8 cellular contexts compared by ENCODE assay signal in genomic region chr2:231364961-231365810, GRCh38. TPM values are rescaled to one million over a fixed set of nuclear protein-coding genes. Genes with fewer than 3 reads are reported as not detected.
DNase-seq lines count a peak whose midpoint lies in the region; ATAC-seq, FAIRE-seq and TF ChIP-seq lines count a peak whose summit lies in the region.

No MANE protein-coding gene starts in this region.

- H3K9ac ChIP-seq in fibroblast of lung (ENCODE audit: insufficient read depth, low read length) = no peak overlapping the region

- H3K4me3 ChIP-seq in fibroblast of lung (replicated peaks in 1 of 4; ENCODE audit: control extremely low read depth in 1 of 4, insufficient read depth in 1 of 4, low read depth in 3 of 4, low read length in 4 of 4) (no peak overlapping the region), pancreas (no peak overlapping the region)

- 85% methylated on average over 22 of the region's 22 CpGs for WGBS in pancreas, 2 donors

- H3K9me3 ChIP-seq in fibroblast of lung (ENCODE audit: control insufficient read depth, insufficient read depth, low read depth, low read length) (no peaks in the 10 kb centered on the region), pancreas (no peaks in the 10 kb centered on the region)

- POLR2A ChIA-PET in RWPE1 (lab: Yijun Ruan, JAX; ENCODE audit: low non-redundant PET) = no interaction called here
- POLR2A ChIA-PET in activated CD8-positive, alpha-beta T cell treated with anti-CD3 and anti-CD28 coated beads, Interleukin-2, amount 10 ng/mL, durations not matched to agents 7 days and 5 days (lab: Charles Lee) = no interaction called here

- intact Hi-C loops in pancreas (cut with DNase I) = no loop called here

- no peaks in the 10 kb centered on the region for H4K20me1 ChIP-seq in fibroblast of lung (ENCODE audit: control insufficient read depth, extremely low read depth, insufficient read depth, low read length)

- no peak overlapping the region for H2AFZ ChIP-seq in fibroblast of lung (ENCODE audit: low read length)

- no peaks in the 10 kb centered on the region for H3K27me3 ChIP-seq in fibroblast of lung (ENCODE audit: control insufficient read depth, insufficient read depth, low read length)
- H3K27me3 ChIP-seq in pancreas = no peaks in the 10 kb centered on the region

- H3K4me1 ChIP-seq in fibroblast of lung (ENCODE audit: control insufficient read depth, extremely low read depth, insufficient read depth, low read length) (no peaks in the 10 kb centered on the region), pancreas (no peaks in the 10 kb centered on the region)

- H3K27ac Mint-ChIP-seq in activated CD8-positive, alpha-beta T cell treated with anti-CD3 and anti-CD28 coated beads, Interleukin-2, amount 10 ng/mL, durations not matched to agents 7 days and 5 days = no peak overlapping the region

- peak in 3 of 4 donors; percentile 17 to 24 (median 18) for ATAC-seq in pancreas
- ATAC-seq in activated CD8-positive, alpha-beta T cell treated with anti-CD3 and anti-CD28 coated beads, Interleukin-2, amount 10 ng/mL, durations not matched to agents 7 days and 5 days = no peak
- ATAC-seq in HG02798 (IDR thresholded peaks at IDR 0.05; ENCODE audit: poor library complexity, unreplicated experiment) = no peak
- no peak for ATAC-seq in HG03095 (IDR thresholded peaks at IDR 0.05; ENCODE audit: unreplicated experiment)

- FAIRE-seq in pancreas (lab: Jason Lieb, UNC) = no peak

- no peaks in the 10 kb centered on the region for H3K36me3 Mint-ChIP-seq in activated CD8-positive, alpha-beta T cell treated with anti-CD3 and anti-CD28 coated beads, Interleukin-2, amount 10 ng/mL, durations not matched to agents 7 days and 5 days (ENCODE audit: low read depth)

- H3K4me1 Mint-ChIP-seq in activated CD8-positive, alpha-beta T cell treated with anti-CD3 and anti-CD28 coated beads, Interleukin-2, amount 10 ng/mL, durations not matched to agents 7 days and 5 days (ENCODE audit: low read depth) = peaks cover 23% of the 10 kb centered on the region

- CTCF ChIA-PET in RWPE1 (lab: Yijun Ruan, JAX) = interaction anchor here (0.6 kb wide), 1 partner anchor 52 kb away, joined by 6 read pairs; no protein-coding TSS in a partner anchor
- CTCF ChIA-PET in activated CD8-positive, alpha-beta T cell treated with anti-CD3 and anti-CD28 coated beads, Interleukin-2, amount 10 ng/mL, durations not matched to agents 7 days and 5 days (lab: Charles Lee) = no interaction called here

- no peak overlapping the region for H3K4me3 Mint-ChIP-seq in activated CD8-positive, alpha-beta T cell treated with anti-CD3 and anti-CD28 coated beads, Interleukin-2, amount 10 ng/mL, durations not matched to agents 7 days and 5 days

- H3K36me3 ChIP-seq in fibroblast of lung (ENCODE audit: control insufficient read depth, insufficient read depth, low read length) (peaks cover 4% of the 10 kb centered on the region), pancreas (no peaks in the 10 kb centered on the region)

- H3K27ac ChIP-seq in RWPE1 (peak overlapping the region; percentile 37), fibroblast of lung (ENCODE audit: insufficient read depth, low read length) (no peak overlapping the region), pancreas (no peak overlapping the region)

- no peaks in the 10 kb centered on the region for H3K79me2 ChIP-seq in fibroblast of lung (ENCODE audit: control insufficient read depth, insufficient read depth, low read length)

- DNase-seq in H4 (ENCODE audit: low spot score) = peak; percentile 83
- peak; percentile 79 for DNase-seq in RWPE1 (ENCODE audit: low spot score)
- DNase-seq in fibroblast of lung (ENCODE audit: low read depth in 2 of 2) = peak; percentile 63 to 72
- peak in 1 of 6 donors; percentile 30 for DNase-seq in pancreas
- no peak for DNase-seq in activated CD8-positive, alpha-beta T cell treated with anti-CD3 and anti-CD28 coated beads, Interleukin-2, amount 10 ng/mL, durations not matched to agents 7 days and 5 days
- DNase-seq in activated CD8-positive, alpha-beta memory T cell treated with anti-CD3 and anti-CD28 coated beads for 24 hours = no peak

- TF ChIP-seq CTCF in RWPE1 (conservative IDR thresholded peaks at IDR 0.05; ENCODE audit: low read depth) = no peak
- TF ChIP-seq CTCF in fibroblast of lung (conservative IDR thresholded peaks at IDR 0.05 in 1 of 2, IDR thresholded peaks at IDR 0.05 in 1 of 2; ENCODE audit: low read depth in 1 of 2, low read length in 2 of 2) = no peak
- TF ChIP-seq CTCF in pancreas (IDR thresholded peaks at IDR 0.05) = no peak

- no peaks in the 10 kb centered on the region for H3K9me3 Mint-ChIP-seq in activated CD8-positive, alpha-beta T cell treated with anti-CD3 and anti-CD28 coated beads, Interleukin-2, amount 10 ng/mL, durations not matched to agents 7 days and 5 days (ENCODE audit: insufficient read depth)

- no peak overlapping the region for H3K4me2 ChIP-seq in fibroblast of lung (ENCODE audit: extremely low read depth, insufficient read depth, low read length)

- H3K27me3 Mint-ChIP-seq in activated CD8-positive, alpha-beta T cell treated with anti-CD3 and anti-CD28 coated beads, Interleukin-2, amount 10 ng/mL, durations not matched to agents 7 days and 5 days (ENCODE audit: low read depth) = no peaks in the 10 kb centered on the region

RNA-seq across cellular contexts. Expression of gene B3GNT7, which starts 30.3 kb away (rescaled TPM):
- total RNA-seq in H4 (2014; rRNA removed; shearing (Covaris generic)) = 0.06 TPM in 1 of 2 replicates, not detected in the other
- total RNA-seq in fibroblast of lung (under 0.01 and 0.17 TPM in 2 replicates), pancreas (10 to 100 TPM in 5 of 6 donors, 1 to 10 TPM in 1; 9.9 to 34.5 (median 15.2) TPM)
- polyA plus RNA-seq in fibroblast of lung (0.01 and 0.06 TPM in 2 replicates), pancreas (1 to 10 TPM; 5.6 to 8.4 TPM)
- polyA plus RNA-seq in fibroblast of lung (2012) = 0.06 and 0.07 TPM in 2 replicates
- 2.5 TPM in 1 of 2 replicates, not detected in the other for polyA minus RNA-seq in fibroblast of lung (ENCODE audit: low replicate concordance)
- total RNA-seq in activated CD8-positive, alpha-beta T cell treated with anti-CD3 and anti-CD28 coated beads, Interleukin-2, amount 10 ng/mL, durations not matched to agents 7 days and 5 days = under 1 TPM; 0.26 to 0.34 TPM

Comparison
In these comparisons a context has a peak if more than half of its experiments do, and no peak if none do; other contexts are left out.
1. DNase-seq: peak in H4 (single experiment), RWPE1 (single experiment) and fibroblast of lung (2 of 2); none in activated CD8-positive, alpha-beta T cell treated with anti-CD3 and anti-CD28 coated beads, Interleukin-2, amount 10 ng/mL, durations not matched to agents 7 days and 5 days (single experiment) and activated CD8-positive, alpha-beta memory T cell treated with anti-CD3 and anti-CD28 coated beads for 24 hours (single experiment).
2. ATAC-seq: peak in pancreas (3 of 4); none in activated CD8-positive, alpha-beta T cell treated with anti-CD3 and anti-CD28 coated beads, Interleukin-2, amount 10 ng/mL, durations not matched to agents 7 days and 5 days (single experiment), HG02798 (single experiment) and HG03095 (single experiment).